In genomic region chr19:18389736-18390074, GRCh38 we compare ENCODE assay signal across 24 cellular contexts. TPM values are rescaled to one million over a fixed set of nuclear protein-coding genes. Genes with fewer than 3 reads are reported as not detected.
DNase-seq lines count a peak whose midpoint lies in the region; ATAC-seq, FAIRE-seq and TF ChIP-seq lines count a peak whose summit lies in the region.
"Had no signal": no experiment of that assay in that cellular context is flagged by ENCODE, and none has a peak within 500 bp of the region (broad histone marks: within the 10 kb centered on the region; RNA-seq: fewer than 3 reads in every experiment).

No MANE protein-coding gene starts in this region.

- no peak overlapping the region for H2BK15ac ChIP-seq in H1 (ENCODE audit: low read length)

- H4K91ac ChIP-seq in H1 (replicated peaks; ENCODE audit: insufficient read length, low read length): no peak overlapping the region

- peaks cover 74% of the 10 kb centered on the region for H3K27me3 Mint-ChIP-seq in CD4-positive, CD25-positive, alpha-beta regulatory T cell
- H3K27me3 Mint-ChIP-seq in neural progenitor cell (ENCODE audit: insufficient read depth, low read depth): peaks cover 28% of the 10 kb centered on the region
- H3K27me3 Mint-ChIP-seq in activated T-helper 2 cell treated with anti-CD3 and anti-CD28 coated beads, Interferon-gamma antibody, Interleukin-2, Interleukin-4, amounts not matched to agents 10 μg/mL and 5 μg/mL and 100 μg/mL, durations not matched to agents 14 hours and 24 hours and 36 hours (ENCODE audit: low read depth): peaks cover 51% of the 10 kb centered on the region

- H3K79me2 ChIP-seq in PC-9 (ENCODE audit: low read depth) (peaks cover 31% of the 10 kb centered on the region), H1 (ENCODE audit: control insufficient read depth in 1 of 2, insufficient read depth in 2 of 2, low read length in 2 of 2) (no peaks in the 10 kb centered on the region), neural progenitor cell (ENCODE audit: low read depth) (no peaks in the 10 kb centered on the region)

- H4K20me1 ChIP-seq in PC-9 (ENCODE audit: insufficient read depth) (peaks cover 33% of the 10 kb centered on the region), H1 (replicated peaks in 1 of 2; ENCODE audit: control insufficient read depth in 1 of 2, insufficient read depth in 2 of 2, low read length in 2 of 2) (no peaks in the 10 kb centered on the region), neural progenitor cell (ENCODE audit: low read depth) (no peaks in the 10 kb centered on the region)

- no TSS peak for BruUV-seq in PC-9 (replicated peaks; lab: Mats Ljungman, UMichigan)

- H2BK120ac ChIP-seq in H1 (replicated peaks; ENCODE audit: low read depth, low read length): no peak overlapping the region

- H3K4me1 ChIP-seq in CD4-positive, CD25-positive, alpha-beta regulatory T cell (ENCODE audit: control insufficient read depth, insufficient read depth, low read length, poor library complexity, severe bottlenecking): peaks cover 11% of the 10 kb centered on the region
- peaks cover 10% of the 10 kb centered on the region for H3K4me1 ChIP-seq in PC-9 (replicated peaks; ENCODE audit: insufficient read depth)
- H3K4me1 ChIP-seq in H1 (replicated peaks in 1 of 4; ENCODE audit: control insufficient read depth in 3 of 4, insufficient read depth in 4 of 4, low read length in 3 of 4): peaks cover 3 to 4% (median 3%) of the 10 kb centered on the region in 4 experiments
- H3K4me1 ChIP-seq in neural progenitor cell: no peaks in the 10 kb centered on the region
- H3K4me1 ChIP-seq: BE2C had no signal

- H3K27ac Mint-ChIP-seq in CD4-positive, CD25-positive, alpha-beta regulatory T cell: no peak overlapping the region
- no peak overlapping the region for H3K27ac Mint-ChIP-seq in neural progenitor cell
- H3K27ac Mint-ChIP-seq in activated T-helper 2 cell treated with anti-CD3 and anti-CD28 coated beads, Interferon-gamma antibody, Interleukin-2, Interleukin-4, amounts not matched to agents 10 μg/mL and 5 μg/mL and 100 μg/mL, durations not matched to agents 14 hours and 24 hours and 36 hours: no peak overlapping the region
- H3K27ac Mint-ChIP-seq: activated naive CD4-positive, alpha-beta T cell treated with anti-CD3 and anti-CD28 coated beads for 36 hours; endodermal cell had no signal

- H3K4ac ChIP-seq in H1 (replicated peaks; ENCODE audit: insufficient read length, low read depth, low read length): no peak overlapping the region

- no peak overlapping the region for H3K4me3 ChIP-seq in CD4-positive, CD25-positive, alpha-beta regulatory T cell (ENCODE audit: low read depth, low read length)
- H3K4me3 ChIP-seq in PC-9 (peak overlapping the region; percentile 91; the same call in 1 of the 2 replicates), H1 (ENCODE audit: extremely low read depth in 1 of 4, insufficient read depth in 2 of 4, low read depth in 3 of 4, low read length in 4 of 4) (no peak overlapping the region), neural progenitor cell (no peak overlapping the region)
- H3K4me3 ChIP-seq: HAP-1, upper lobe of left lung had no signal

- H3K27ac ChIP-seq in CD4-positive, CD25-positive, alpha-beta regulatory T cell (ENCODE audit: insufficient read depth, low read length, poor library complexity, severe bottlenecking): no peak overlapping the region
- 0 out of 2 replicates have a peak overlapping the region, but pooled peaks have one; percentile 2 for H3K27ac ChIP-seq in PC-9
- H3K27ac ChIP-seq in H1 (ENCODE audit: low read depth, low read length): no peak overlapping the region
- no peak overlapping the region for H3K27ac ChIP-seq in neural progenitor cell
- H3K27ac ChIP-seq: upper lobe of left lung had no signal

- H3K4me2 ChIP-seq in PC-9 (peak overlapping the region; percentile 86), H1 (ENCODE audit: insufficient read depth in 1 of 2, low read depth in 2 of 2, low read length in 2 of 2) (no peak overlapping the region), neural progenitor cell (no peak overlapping the region)

- peaks cover 59% of the 10 kb centered on the region for H3F3A ChIP-seq in PC-9 (ENCODE audit: insufficient read depth, low read depth)
- H3F3A ChIP-seq in neural progenitor cell (ENCODE audit: low read depth): peaks cover 11% of the 10 kb centered on the region

- no peak overlapping the region for H4K5ac ChIP-seq in H1 (ENCODE audit: insufficient read length, low read depth, low read length)

- H3K4me1 Mint-ChIP-seq in CD4-positive, CD25-positive, alpha-beta regulatory T cell: peaks cover 0 to 14% (median 6%) of the 10 kb centered on the region in 4 donors
- no peaks in the 10 kb centered on the region for H3K4me1 Mint-ChIP-seq in neural progenitor cell
- H3K4me1 Mint-ChIP-seq in activated T-helper 2 cell treated with anti-CD3 and anti-CD28 coated beads, Interferon-gamma antibody, Interleukin-2, Interleukin-4, amounts not matched to agents 10 μg/mL and 5 μg/mL and 100 μg/mL, durations not matched to agents 14 hours and 24 hours and 36 hours (ENCODE audit: low read depth): peaks cover 4% of the 10 kb centered on the region
- H3K4me1 Mint-ChIP-seq: endodermal cell had no signal

- H3K27me3 ChIP-seq in CD4-positive, CD25-positive, alpha-beta regulatory T cell (ENCODE audit: control insufficient read depth, insufficient read depth, low read length): peaks cover 11% of the 10 kb centered on the region
- H3K27me3 ChIP-seq in PC-9 (ENCODE audit: insufficient read depth, low read depth) (no peaks in the 10 kb centered on the region), H1 (replicated peaks in 1 of 4; ENCODE audit: control insufficient read depth in 3 of 4, extremely low read depth in 1 of 4, insufficient read depth in 3 of 4, low read length in 3 of 4) (peaks cover 0 to 23% (median 14%) of the 10 kb centered on the region in 4 experiments; a peak in 6 of 7 replicates), neural progenitor cell (peaks cover 41% of the 10 kb centered on the region)
- H3K27me3 ChIP-seq: upper lobe of left lung had no signal

- H3K9me2 ChIP-seq in PC-9 (ENCODE audit: insufficient read depth): no peaks in the 10 kb centered on the region

- no peak for TF ChIP-seq CTCF in PC-9 (conservative IDR thresholded peaks at IDR 0.05)
- TF ChIP-seq CTCF in H1 (IDR thresholded peaks at IDR 0.05; ENCODE audit: control extremely low read depth in 1 of 3, insufficient read depth in 1 of 3, low read depth in 1 of 3, low read length in 3 of 3): no peak
- TF ChIP-seq CTCF in neural progenitor cell (IDR thresholded peaks at IDR 0.05): no peak

- no peak overlapping the region for H3K56ac ChIP-seq in H1 (replicated peaks; ENCODE audit: insufficient read length, low read depth, low read length)

- no peaks in the 10 kb centered on the region for H3K9me3 ChIP-seq in CD4-positive, CD25-positive, alpha-beta regulatory T cell (ENCODE audit: control insufficient read depth in 2 of 2, low read length in 2 of 2)
- H3K9me3 ChIP-seq in PC-9 (ENCODE audit: insufficient read depth, low read depth) (no peaks in the 10 kb centered on the region), H1 (ENCODE audit: insufficient read depth in 2 of 2, low read depth in 1 of 2, low read length in 1 of 2) (no peaks in the 10 kb centered on the region), neural progenitor cell (ENCODE audit: low read depth) (no peaks in the 10 kb centered on the region)
- H3K9me3 ChIP-seq: BE2C, HAP-1, stomach, upper lobe of left lung had no signal

- CTCF ChIA-PET in PC-9 (lab: Charles Lee) (interaction anchor here (0.6 kb wide), 1 partner anchor 273 kb away, joined by 3 read pairs; no protein-coding TSS in a partner anchor), H1 (lab: Charles Lee; ENCODE audit: partially characterized antibody) (interaction anchor here (0.8 to 10.4 kb wide), 12 partner anchors 9 to 112 kb away, joined by 3 to 177 read pairs (median 21); partner anchors contain the start of genes LRRC25 and SSBP4)

- H3K23ac ChIP-seq in H1 (ENCODE audit: insufficient read length): no peak overlapping the region

- peaks cover 2% of the 10 kb centered on the region; the same call in 1 of the 2 replicates for H3K23me2 ChIP-seq in H1 (ENCODE audit: low read depth, low read length)

- H3K18ac ChIP-seq in H1 (ENCODE audit: extremely low read depth, low read length): no peak overlapping the region

- no peak overlapping the region for H4K8ac ChIP-seq in H1 (ENCODE audit: extremely low read depth, insufficient read depth, low read length)

- H3K36me3 Mint-ChIP-seq in CD4-positive, CD25-positive, alpha-beta regulatory T cell: no peaks in the 10 kb centered on the region
- H3K36me3 Mint-ChIP-seq in neural progenitor cell: no peaks in the 10 kb centered on the region
- no peaks in the 10 kb centered on the region for H3K36me3 Mint-ChIP-seq in activated T-helper 2 cell treated with anti-CD3 and anti-CD28 coated beads, Interferon-gamma antibody, Interleukin-2, Interleukin-4, amounts not matched to agents 10 μg/mL and 5 μg/mL and 100 μg/mL, durations not matched to agents 14 hours and 24 hours and 36 hours (ENCODE audit: low read depth)

- intact Hi-C loops in PC-9 (cut with micrococcal nuclease; ENCODE audit: unreplicated experiment): no loop called here
- intact Hi-C loops in activated T-helper 2 cell treated with anti-CD3 and anti-CD28 coated beads, Interferon-gamma antibody, Interleukin-2, Interleukin-4, amounts not matched to agents 10 μg/mL and 5 μg/mL and 100 μg/mL, durations not matched to agents 14 hours and 24 hours and 36 hours (cut with micrococcal nuclease): no loop called here

- no peak overlapping the region for H2BK12ac ChIP-seq in H1 (ENCODE audit: low read depth, low read length)

- no peaks in the 10 kb centered on the region for H3K36me3 ChIP-seq in CD4-positive, CD25-positive, alpha-beta regulatory T cell (ENCODE audit: control insufficient read depth, insufficient read depth, low read length)
- H3K36me3 ChIP-seq in PC-9 (ENCODE audit: low read depth): peaks cover 28% of the 10 kb centered on the region
- no peaks in the 10 kb centered on the region for H3K36me3 ChIP-seq in H1 (ENCODE audit: control insufficient read depth in 2 of 4, insufficient read depth in 4 of 4, low read length in 3 of 4)
- no peaks in the 10 kb centered on the region for H3K36me3 ChIP-seq in neural progenitor cell
- H3K36me3 ChIP-seq: BE2C, HAP-1, upper lobe of left lung had no signal

- H2AFZ ChIP-seq in PC-9 (no peak overlapping the region), H1 (ENCODE audit: low read length) (no peak overlapping the region), neural progenitor cell (replicated peaks) (no peak overlapping the region)

- H3K4me3 Mint-ChIP-seq in CD4-positive, CD25-positive, alpha-beta regulatory T cell: peak overlapping the region in 3 of 4 donors; percentile 11 to 56 (median 42)
- H3K4me3 Mint-ChIP-seq in neural progenitor cell: peak overlapping the region; percentile 31
- H3K4me3 Mint-ChIP-seq in activated T-helper 2 cell treated with anti-CD3 and anti-CD28 coated beads, Interferon-gamma antibody, Interleukin-2, Interleukin-4, amounts not matched to agents 10 μg/mL and 5 μg/mL and 100 μg/mL, durations not matched to agents 14 hours and 24 hours and 36 hours (ENCODE audit: low read depth): no peak overlapping the region
- H3K4me3 Mint-ChIP-seq: endodermal cell had no signal

- H2BK20ac ChIP-seq in H1 (ENCODE audit: low read length): no peak overlapping the region

- no peak for DNase-seq in CD4-positive, CD25-positive, alpha-beta regulatory T cell
- DNase-seq in PC-9 (no peak), H1 (ENCODE audit: low read depth in 1 of 2, low spot score in 2 of 2) (no peak), neural progenitor cell (ENCODE audit: low spot score) (no peak), NCI-H1436 treated with DMSO at 0.1 percent for 48 hours (lab: John Stamatoyannopoulos, UW) (no peak)
- DNase-seq in activated T-helper 2 cell treated with anti-CD3 and anti-CD28 coated beads, Interferon-gamma antibody, Interleukin-2, Interleukin-4, amounts not matched to agents 10 μg/mL and 5 μg/mL and 100 μg/mL, durations not matched to agents 14 hours and 24 hours and 36 hours (ENCODE audit: low spot score): no peak
- DNase-seq: activated CD8-positive, alpha-beta memory T cell treated with anti-CD3 and anti-CD28 coated beads, Interleukin-2, amount 50 U/mL, for 4 hours; activated naive CD4-positive, alpha-beta T cell treated with anti-CD3 and anti-CD28 coated beads for 36 hours; BE2C; endodermal cell; head of caudate nucleus; midbrain; NCI-H1105 treated with DMSO at 0.1 percent for 48 hours; NCI-H526 treated with DMSO at 0.1 percent for 48 hours; Right ventricle myocardium superior; small intestine; stimulated activated CD4-positive, alpha-beta T cell treated with anti-CD3 and anti-CD28 coated beads, Interleukin-2, amount 100 ng/mL, for 48 hours; stomach; upper lobe of left lung had no signal

- no peaks in the 10 kb centered on the region for H3K79me1 ChIP-seq in H1 (ENCODE audit: low read depth, low read length)

- no peak for FAIRE-seq in H1 (lab: Jason Lieb, UNC)
- FAIRE-seq: colon, GM18507, small intestine had no signal

- H3K9ac ChIP-seq in H1 (replicated peaks in 1 of 4; ENCODE audit: extremely low read depth in 1 of 4, low read depth in 3 of 4, low read length in 3 of 4) (no peak overlapping the region), neural progenitor cell (no peak overlapping the region)

- TF ChIP-seq RAD21 in H1 (IDR thresholded peaks at IDR 0.05 in 1 of 2, conservative IDR thresholded peaks at IDR 0.05 in 1 of 2; ENCODE audit: low read depth in 2 of 2, low read length in 2 of 2): no peak

- no peak overlapping the region for H2BK5ac ChIP-seq in H1 (ENCODE audit: low read depth, low read length)

- H3K14ac ChIP-seq in H1 (ENCODE audit: insufficient read length): no peak overlapping the region

- no peaks in the 10 kb centered on the region for H3K9me3 Mint-ChIP-seq in CD4-positive, CD25-positive, alpha-beta regulatory T cell
- no peaks in the 10 kb centered on the region for H3K9me3 Mint-ChIP-seq in neural progenitor cell
- H3K9me3 Mint-ChIP-seq in activated T-helper 2 cell treated with anti-CD3 and anti-CD28 coated beads, Interferon-gamma antibody, Interleukin-2, Interleukin-4, amounts not matched to agents 10 μg/mL and 5 μg/mL and 100 μg/mL, durations not matched to agents 14 hours and 24 hours and 36 hours: no peaks in the 10 kb centered on the region
- H3K9me3 Mint-ChIP-seq: activated naive CD4-positive, alpha-beta T cell treated with anti-CD3 and anti-CD28 coated beads for 36 hours; endodermal cell had no signal

- peak overlapping the region; percentile 42; the same call in 1 of the 2 replicates for H2AK5ac ChIP-seq in H1 (ENCODE audit: low read depth, low read length)

- POLR2A ChIA-PET in PC-9 (lab: Charles Lee; ENCODE audit: unreplicated experiment): no interaction called here
- POLR2A ChIA-PET in H1 (lab: Charles Lee; ENCODE audit: partially characterized antibody): interaction anchor here (1.2 to 3.3 kb wide), 3 partner anchors 11 to 23 kb away, joined by 3 to 12 read pairs (median 5); no protein-coding TSS in a partner anchor

- TF ChIP-seq POLR2A in H1 (IDR thresholded peaks at IDR 0.05; ENCODE audit: control extremely low read depth in 1 of 2, low read depth in 2 of 2, low read length in 2 of 2): no peak

- no peak for ATAC-seq in CD4-positive, CD25-positive, alpha-beta regulatory T cell (ENCODE audit: low read depth in 2 of 2)
- no peak for ATAC-seq in HG03097 (IDR thresholded peaks at IDR 0.05; ENCODE audit: low FRiP score, unreplicated experiment)

- no peak for TF ChIP-seq EP300 in H1 (IDR thresholded peaks at IDR 0.05; ENCODE audit: borderline replicate concordance in 1 of 2, low read depth in 2 of 2, low read length in 2 of 2)

RNA-seq across cellular contexts. Expression of gene GDF15, which starts 3.7 kb away (rescaled TPM):
- total RNA-seq in CD4-positive, CD25-positive, alpha-beta regulatory T cell: not detected
- polyA plus RNA-seq in CD4-positive, CD25-positive, alpha-beta regulatory T cell: not detected
- 15.1 and 17.2 TPM in 2 replicates for total RNA-seq in PC-9 (2021)
- total RNA-seq in H1 (2021; fragmentation: NEBNext Ultra II Directional; extraction: Animal tissue kit (Norgen Biotek cat#: 25700)): 4.1 and 5.0 TPM in 2 replicates
- 8.5 and 18.8 TPM in 2 replicates for polyA plus RNA-seq in H1 (2011; rRNA removed)
- 8.2 TPM for polyA plus RNA-seq in H1 (2011; cell fraction: cytosol; rRNA removed)
- 17.2 TPM for polyA plus RNA-seq in H1 (2011; cell fraction: nucleus; rRNA removed)
- 4.9 to 6.1 TPM (median 5.6 TPM) in 4 replicates for polyA plus RNA-seq in H1 (2012, experiment 1 of 2)
- polyA plus RNA-seq in H1 (2012, experiment 2 of 2): 5.5 TPM
- 11.8 TPM for polyA plus RNA-seq in H1 (2013, experiment 1 of 2)
- polyA plus RNA-seq in H1 (2013, experiment 2 of 2): 14.4 TPM
- polyA minus RNA-seq in H1 (2011; rRNA and poly(A)+ RNA removed): 1.1 and 2.9 TPM in 2 replicates
- 6.8 TPM for polyA minus RNA-seq in H1 (2011; cell fraction: cytosol; rRNA and poly(A)+ RNA removed)
- 9.7 TPM for polyA minus RNA-seq in H1 (2011; cell fraction: nucleus; rRNA and poly(A)+ RNA removed)
- total RNA-seq in neural progenitor cell (ENCODE audit: low replicate concordance): 0.19 and 2.5 TPM in 2 replicates
- not detected in 2 replicates for total RNA-seq in activated T-helper 2 cell treated with anti-CD3 and anti-CD28 coated beads, Interferon-gamma antibody, Interleukin-2, Interleukin-4, amounts not matched to agents 10 μg/mL and 5 μg/mL and 100 μg/mL, durations not matched to agents 14 hours and 24 hours and 36 hours

RNA-seq across cellular contexts. Expression of gene LRRC25, which starts 7.7 kb away (rescaled TPM):
- not detected for total RNA-seq in CD4-positive, CD25-positive, alpha-beta regulatory T cell
- polyA plus RNA-seq in CD4-positive, CD25-positive, alpha-beta regulatory T cell: under 1 TPM in 3 of 4 donors, not detected in 1; 0.09 to 0.79 (median 0.25) TPM
- not detected in 2 replicates for total RNA-seq in PC-9 (2021)
- total RNA-seq in H1 (2021; fragmentation: NEBNext Ultra II Directional; extraction: Animal tissue kit (Norgen Biotek cat#: 25700)): 0.20 and 0.23 TPM in 2 replicates
- polyA plus RNA-seq in H1 (2011; rRNA removed): 0.31 and 0.41 TPM in 2 replicates
- 0.35 TPM for polyA plus RNA-seq in H1 (2011; cell fraction: cytosol; rRNA removed)
- polyA plus RNA-seq in H1 (2011; cell fraction: nucleus; rRNA removed): 0.30 TPM
- 0.09 to 0.29 TPM (median 0.19 TPM) in 3 of 4 replicates, not detected in the other for polyA plus RNA-seq in H1 (2012, experiment 1 of 2)
- 0.16 TPM for polyA plus RNA-seq in H1 (2012, experiment 2 of 2)
- 0.14 TPM for polyA plus RNA-seq in H1 (2013, experiment 1 of 2)
- 0.13 TPM for polyA plus RNA-seq in H1 (2013, experiment 2 of 2)
- polyA minus RNA-seq in H1 (2011; rRNA and poly(A)+ RNA removed): 0.35 and 0.46 TPM in 2 replicates
- polyA minus RNA-seq in H1 (2011; cell fraction: cytosol; rRNA and poly(A)+ RNA removed): not detected
- polyA minus RNA-seq in H1 (2011; cell fraction: nucleus; rRNA and poly(A)+ RNA removed): not detected
- 0.03 TPM in 1 of 2 replicates, not detected in the other for total RNA-seq in neural progenitor cell (ENCODE audit: low replicate concordance)
- total RNA-seq in activated T-helper 2 cell treated with anti-CD3 and anti-CD28 coated beads, Interferon-gamma antibody, Interleukin-2, Interleukin-4, amounts not matched to agents 10 μg/mL and 5 μg/mL and 100 μg/mL, durations not matched to agents 14 hours and 24 hours and 36 hours: not detected in 2 replicates
- total RNA-seq: activated naive CD4-positive, alpha-beta T cell treated with anti-CD3 and anti-CD28 coated beads for 36 hours; endodermal cell; pulmonary artery endothelial cell had no signal

RNA-seq across cellular contexts. Expression of gene SSBP4, which starts 29.5 kb away (rescaled TPM):
- 97.9 TPM for total RNA-seq in CD4-positive, CD25-positive, alpha-beta regulatory T cell
- 10 to 100 TPM; 47.3 to 84.0 (median 65.6) TPM for polyA plus RNA-seq in CD4-positive, CD25-positive, alpha-beta regulatory T cell
- total RNA-seq in PC-9 (2021) (56.6 and 65.2 TPM in 2 replicates), neural progenitor cell (ENCODE audit: low replicate concordance) (21.1 and 50.5 TPM in 2 replicates)
- total RNA-seq in H1 (2021; fragmentation: NEBNext Ultra II Directional; extraction: Animal tissue kit (Norgen Biotek cat#: 25700)): 26.4 and 30.5 TPM in 2 replicates
- polyA plus RNA-seq in H1 (2011; rRNA removed): 33.7 and 51.3 TPM in 2 replicates
- polyA plus RNA-seq in H1 (2011; cell fraction: cytosol; rRNA removed): 28.5 TPM
- 60.9 TPM for polyA plus RNA-seq in H1 (2011; cell fraction: nucleus; rRNA removed)
- polyA plus RNA-seq in H1 (2012, experiment 1 of 2): 11.5 to 29.1 TPM (median 22.0 TPM) in 4 replicates
- 26.6 TPM for polyA plus RNA-seq in H1 (2012, experiment 2 of 2)
- polyA plus RNA-seq in H1 (2013, experiment 1 of 2): 40.7 TPM
- 42.3 TPM for polyA plus RNA-seq in H1 (2013, experiment 2 of 2)
- polyA minus RNA-seq in H1 (2011; rRNA and poly(A)+ RNA removed): 1.9 and 3.2 TPM in 2 replicates
- polyA minus RNA-seq in H1 (2011; cell fraction: cytosol; rRNA and poly(A)+ RNA removed): 25.3 TPM
- 21.7 TPM for polyA minus RNA-seq in H1 (2011; cell fraction: nucleus; rRNA and poly(A)+ RNA removed)
- 133 and 146 TPM in 2 replicates for total RNA-seq in activated T-helper 2 cell treated with anti-CD3 and anti-CD28 coated beads, Interferon-gamma antibody, Interleukin-2, Interleukin-4, amounts not matched to agents 10 μg/mL and 5 μg/mL and 100 μg/mL, durations not matched to agents 14 hours and 24 hours and 36 hours

RNA-seq across cellular contexts. Expression of gene ISYNA1, which starts 48.2 kb away (rescaled TPM):
- 26.2 TPM for total RNA-seq in CD4-positive, CD25-positive, alpha-beta regulatory T cell
- polyA plus RNA-seq in CD4-positive, CD25-positive, alpha-beta regulatory T cell: 10 to 100 TPM; 11.3 to 26.0 (median 21.4) TPM
- total RNA-seq in PC-9 (2021): 129 and 142 TPM in 2 replicates
- 207 and 215 TPM in 2 replicates for total RNA-seq in H1 (2021; fragmentation: NEBNext Ultra II Directional; extraction: Animal tissue kit (Norgen Biotek cat#: 25700))
- polyA plus RNA-seq in H1 (2011; rRNA removed): 264 and 330 TPM in 2 replicates
- polyA plus RNA-seq in H1 (2011; cell fraction: cytosol; rRNA removed): 164 TPM
- polyA plus RNA-seq in H1 (2011; cell fraction: nucleus; rRNA removed): 558 TPM
- 147 to 255 TPM (median 231 TPM) in 4 replicates for polyA plus RNA-seq in H1 (2012, experiment 1 of 2)
- polyA plus RNA-seq in H1 (2012, experiment 2 of 2): 269 TPM
- polyA plus RNA-seq in H1 (2013, experiment 1 of 2): 172 TPM
- polyA plus RNA-seq in H1 (2013, experiment 2 of 2): 158 TPM
- 67.7 and 79.7 TPM in 2 replicates for polyA minus RNA-seq in H1 (2011; rRNA and poly(A)+ RNA removed)
- polyA minus RNA-seq in H1 (2011; cell fraction: cytosol; rRNA and poly(A)+ RNA removed): 153 TPM
- 97.1 TPM for polyA minus RNA-seq in H1 (2011; cell fraction: nucleus; rRNA and poly(A)+ RNA removed)
- total RNA-seq in neural progenitor cell (ENCODE audit: low replicate concordance): 81.7 and 203 TPM in 2 replicates
- 15.1 and 20.3 TPM in 2 replicates for total RNA-seq in activated T-helper 2 cell treated with anti-CD3 and anti-CD28 coated beads, Interferon-gamma antibody, Interleukin-2, Interleukin-4, amounts not matched to agents 10 μg/mL and 5 μg/mL and 100 μg/mL, durations not matched to agents 14 hours and 24 hours and 36 hours

RNA-seq across cellular contexts. Expression of gene PGPEP1, which starts 49.3 kb away (rescaled TPM):
- 39.4 TPM for total RNA-seq in CD4-positive, CD25-positive, alpha-beta regulatory T cell
- 1 to 10 TPM; 6.7 to 8.7 (median 8.2) TPM for polyA plus RNA-seq in CD4-positive, CD25-positive, alpha-beta regulatory T cell
- 42.0 and 53.6 TPM in 2 replicates for total RNA-seq in PC-9 (2021)
- 33.2 and 33.4 TPM in 2 replicates for total RNA-seq in H1 (2021; fragmentation: NEBNext Ultra II Directional; extraction: Animal tissue kit (Norgen Biotek cat#: 25700))
- 16.6 and 17.0 TPM in 2 replicates for polyA plus RNA-seq in H1 (2011; rRNA removed)
- polyA plus RNA-seq in H1 (2011; cell fraction: cytosol; rRNA removed): 19.4 TPM
- polyA plus RNA-seq in H1 (2011; cell fraction: nucleus; rRNA removed): 29.1 TPM
- polyA plus RNA-seq in H1 (2012, experiment 1 of 2): 21.0 to 25.1 TPM (median 23.6 TPM) in 4 replicates
- 19.1 TPM for polyA plus RNA-seq in H1 (2012, experiment 2 of 2)
- polyA plus RNA-seq in H1 (2013, experiment 1 of 2): 41.9 TPM
- polyA plus RNA-seq in H1 (2013, experiment 2 of 2): 41.8 TPM
- 58.5 and 73.6 TPM in 2 replicates for polyA minus RNA-seq in H1 (2011; rRNA and poly(A)+ RNA removed)
- polyA minus RNA-seq in H1 (2011; cell fraction: cytosol; rRNA and poly(A)+ RNA removed): 23.0 TPM
- polyA minus RNA-seq in H1 (2011; cell fraction: nucleus; rRNA and poly(A)+ RNA removed): 27.0 TPM
- 2.1 and 5.7 TPM in 2 replicates for total RNA-seq in neural progenitor cell (ENCODE audit: low replicate concordance)
- 24.9 and 29.4 TPM in 2 replicates for total RNA-seq in activated T-helper 2 cell treated with anti-CD3 and anti-CD28 coated beads, Interferon-gamma antibody, Interleukin-2, Interleukin-4, amounts not matched to agents 10 μg/mL and 5 μg/mL and 100 μg/mL, durations not matched to agents 14 hours and 24 hours and 36 hours
